ENCODE assay signal across 24 cellular contexts in the genomic region with DNA sequence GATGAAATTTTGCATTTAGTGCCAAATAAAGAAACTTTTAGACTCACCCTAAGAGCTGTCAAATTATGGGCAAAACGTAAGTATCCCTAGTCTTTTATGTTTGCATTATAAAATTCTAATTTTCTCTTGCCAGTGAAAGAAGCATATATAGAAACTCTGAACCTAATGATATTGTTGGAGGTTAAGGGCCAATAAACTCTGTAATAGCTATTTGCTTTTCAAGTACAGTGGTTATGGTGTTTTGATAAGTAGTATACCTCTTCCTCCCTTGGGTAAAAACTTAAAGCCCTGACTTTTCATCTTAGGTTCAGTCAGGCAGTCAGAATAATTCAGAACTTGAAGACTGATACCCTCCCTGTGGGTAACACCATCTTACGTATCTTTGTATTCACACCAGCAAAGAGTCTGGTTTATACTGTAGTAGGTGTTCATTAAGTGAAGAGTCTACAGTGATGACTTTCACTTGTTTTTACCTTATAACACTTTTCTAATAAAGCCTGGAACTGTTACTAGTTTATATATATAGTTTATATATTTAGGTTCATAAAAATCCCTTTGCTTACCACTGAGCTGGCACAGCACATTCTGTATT. TPM values are rescaled to one million over a fixed set of nuclear protein-coding genes. Genes with fewer than 3 reads are reported as not detected.
DNase-seq lines count a peak whose midpoint lies in the region; ATAC-seq lines count a peak whose summit lies in the region.
"Had no signal": no experiment of that assay in that cellular context is flagged by ENCODE, and none has a peak within 500 bp of the region (broad histone marks: within the 10 kb centered on the region; RNA-seq: fewer than 3 reads in every experiment).

No MANE protein-coding gene starts in this region.

- no peak overlapping the region for H3K9ac ChIP-seq in GM23248
- H3K9ac ChIP-seq: BLaER1 had no signal

- no peak overlapping the region for H2AFZ ChIP-seq in GM23248

- intact Hi-C loops in left colon (cut with DNase I, micrococcal nuclease) = no loop called here

- H3K9me3 Mint-ChIP-seq in stimulated activated effector memory CD8-positive, alpha-beta T cell treated with anti-CD3 and anti-CD28 coated beads, Interleukin-12 subunit alpha, Interleukin-12 subunit beta, amount 100 ng/mL, for 72 hours = no peaks in the 10 kb centered on the region
- H3K9me3 Mint-ChIP-seq: CD14-positive monocyte; CD4-positive, CD25-positive, alpha-beta regulatory T cell; CD8-positive, alpha-beta memory T cell had no signal

- H3K9me3 ChIP-seq in GM23248 (ENCODE audit: low read depth) = no peaks in the 10 kb centered on the region
- H3K9me3 ChIP-seq: BE2C, BLaER1 had no signal

- H3K27me3 ChIP-seq in GM23248 (replicated peaks; ENCODE audit: insufficient read depth) = no peaks in the 10 kb centered on the region
- H3K27me3 ChIP-seq: BE2C, BLaER1 had no signal

- H3K27ac Mint-ChIP-seq in stimulated activated effector memory CD8-positive, alpha-beta T cell treated with anti-CD3 and anti-CD28 coated beads, Interleukin-12 subunit alpha, Interleukin-12 subunit beta, amount 100 ng/mL, for 72 hours = peak overlapping the region; percentile 17

- peaks cover 62% of the 10 kb centered on the region for H3K36me3 ChIP-seq in GM23248 (ENCODE audit: low read depth)

- no peaks in the 10 kb centered on the region for H3F3A ChIP-seq in GM23248 (ENCODE audit: insufficient read depth)

- ATAC-seq in left colon = peak; percentile 94
- ATAC-seq in stimulated activated effector memory CD8-positive, alpha-beta T cell treated with anti-CD3 and anti-CD28 coated beads, Interleukin-12 subunit alpha, Interleukin-12 subunit beta, amount 100 ng/mL, for 72 hours = no peak
- ATAC-seq in GM18520 (IDR thresholded peaks at IDR 0.05; ENCODE audit: unreplicated experiment) = no peak
- no peak for ATAC-seq in HG03457 (IDR thresholded peaks at IDR 0.05; ENCODE audit: unreplicated experiment)
- ATAC-seq: GM12878 had no signal

- H3K4me2 ChIP-seq in GM23248 (ENCODE audit: unreplicated experiment) = no peak overlapping the region
- H3K4me2 ChIP-seq: BLaER1 had no signal

- in situ Hi-C loops in GM23248 (cut with MboI) = no loop called here

- DNase-seq in DMS79 (lab: John Stamatoyannopoulos, UW) = peak; percentile 5
- peak; percentile 38 for DNase-seq in DMS79 treated with DMSO at 0.1 percent for 48 hours (lab: John Stamatoyannopoulos, UW)
- DNase-seq in left colon = no peak
- no peak for DNase-seq in stimulated activated effector memory CD8-positive, alpha-beta T cell treated with anti-CD3 and anti-CD28 coated beads, Interleukin-12 subunit alpha, Interleukin-12 subunit beta, amount 100 ng/mL, for 72 hours (ENCODE audit: low spot score in 2 of 2)
- DNase-seq in GM23248 = no peak
- DNase-seq: 8988T; ACHN; BE2C; C1 segment of cervical spinal cord; CD4-positive, alpha-beta memory T cell; CD4-positive, CD25-positive, alpha-beta regulatory T cell; CD8-positive, alpha-beta memory T cell; COR-L47; DMS 273 treated with DMSO at 0.1 percent for 48 hours; DMS153; DMS53; DND-41; EL; GDM1 had no signal

- H3K4me3 ChIP-seq in GM23248 = no peak overlapping the region
- H3K4me3 ChIP-seq: BLaER1, GM12878 had no signal

- no peaks in the 10 kb centered on the region for H4K20me1 ChIP-seq in GM23248 (ENCODE audit: insufficient read depth)

- H3K27ac ChIP-seq in GM23248 = no peak overlapping the region
- H3K27ac ChIP-seq: BLaER1 had no signal

- no peaks in the 10 kb centered on the region for H3K9me2 ChIP-seq in GM23248 (ENCODE audit: insufficient read depth)

- peaks cover 99% of the 10 kb centered on the region for H3K36me3 Mint-ChIP-seq in stimulated activated effector memory CD8-positive, alpha-beta T cell treated with anti-CD3 and anti-CD28 coated beads, Interleukin-12 subunit alpha, Interleukin-12 subunit beta, amount 100 ng/mL, for 72 hours

- H3K79me2 ChIP-seq in GM23248 (ENCODE audit: insufficient read depth) = no peaks in the 10 kb centered on the region

- H3K4me1 Mint-ChIP-seq in stimulated activated effector memory CD8-positive, alpha-beta T cell treated with anti-CD3 and anti-CD28 coated beads, Interleukin-12 subunit alpha, Interleukin-12 subunit beta, amount 100 ng/mL, for 72 hours = no peaks in the 10 kb centered on the region

- WGBS in GM23248 (ENCODE audit: low coverage in 1 of 2, low lambda C conversion rate in 2 of 2, missing lambda C conversion rate in 2 of 2), 2 experiments = 96 to 98% methylated on average over 2 of the region's 2 CpGs

- no peak overlapping the region for H3K4me3 Mint-ChIP-seq in stimulated activated effector memory CD8-positive, alpha-beta T cell treated with anti-CD3 and anti-CD28 coated beads, Interleukin-12 subunit alpha, Interleukin-12 subunit beta, amount 100 ng/mL, for 72 hours
- H3K4me3 Mint-ChIP-seq: CD14-positive monocyte; CD4-positive, alpha-beta memory T cell; CD4-positive, CD25-positive, alpha-beta regulatory T cell; CD8-positive, alpha-beta memory T cell had no signal

- no peaks in the 10 kb centered on the region for H3K4me1 ChIP-seq in GM23248 (ENCODE audit: insufficient read depth)
- H3K4me1 ChIP-seq: BE2C had no signal

RNA-seq across cellular contexts. Expression of a gene that starts 19.1 kb away (rescaled TPM):
- total RNA-seq in left colon = 10 to 100 TPM in 1 of 2 donors, 1 to 10 TPM in 1; 9.3 to 13.5 TPM
- total RNA-seq in GM23248 (2014; rRNA removed; shearing (Covaris generic)) = 10.9 and 11.4 TPM in 2 replicates
- polyA plus RNA-seq in GM23248 (2016; fragmentation: Nextera tagmentation; extraction: Ambion mirVana) = 6.9 and 8.2 TPM in 2 replicates

Comparison
In these comparisons a context has a peak if more than half of its experiments do, and no peak if none do; other contexts are left out.
1. DNase-seq: peak in DMS79 (single experiment) and DMS79 treated with DMSO at 0.1 percent for 48 hours (single experiment); none in left colon (0 of 2), stimulated activated effector memory CD8-positive, alpha-beta T cell treated with anti-CD3 and anti-CD28 coated beads, Interleukin-12 subunit alpha, Interleukin-12 subunit beta, amount 100 ng/mL, for 72 hours (0 of 2) and GM23248 (single experiment).